Comparison of ENCODE assay signal across 9 cellular contexts in genomic region chr3:117526485-117527079, GRCh38.
DNase-seq lines count a peak whose midpoint lies in the region; ATAC-seq and TF ChIP-seq lines count a peak whose summit lies in the region.
"Had no signal": no experiment of that assay in that cellular context is flagged by ENCODE, and none has a peak within 500 bp of the region (broad histone marks: within the 10 kb centered on the region; RNA-seq: fewer than 3 reads in every experiment).

No MANE protein-coding gene starts in this region.

- H3K9me3 Mint-ChIP-seq in naive B cell: peaks cover 0 to 5% (median 2%) of the 10 kb centered on the region in 7 donors
- H3K9me3 Mint-ChIP-seq in activated T-helper 2 cell treated with anti-CD3 and anti-CD28 coated beads, Interferon-gamma antibody, Interleukin-2, Interleukin-4, amounts not matched to agents 10 μg/mL and 5 μg/mL and 100 μg/mL, durations not matched to agents 14 hours and 24 hours and 36 hours: peaks cover 5% of the 10 kb centered on the region

- ATAC-seq in GM18505 (IDR thresholded peaks at IDR 0.05; ENCODE audit: unreplicated experiment) (peak; percentile 62), naive B cell (ENCODE audit: low read depth in 2 of 2) (no peak), HG03460 (IDR thresholded peaks at IDR 0.05; ENCODE audit: unreplicated experiment) (no peak)

- no peak for TF ChIP-seq POLR2A in GM18505 (IDR thresholded peaks at IDR 0.05; ENCODE audit: borderline replicate concordance, extremely low read depth, insufficient read depth, insufficient read length)

- intact Hi-C loops in activated T-helper 2 cell treated with anti-CD3 and anti-CD28 coated beads, Interferon-gamma antibody, Interleukin-2, Interleukin-4, amounts not matched to agents 10 μg/mL and 5 μg/mL and 100 μg/mL, durations not matched to agents 14 hours and 24 hours and 36 hours (cut with micrococcal nuclease): loop anchor here (5.0 kb wide), 2 partner anchors 504 to 754 kb away; no protein-coding TSS in a partner anchor

- TF ChIP-seq CTCF in AG09309 (IDR thresholded peaks at IDR 0.05; ENCODE audit: control insufficient read depth, insufficient read depth, low read depth, low read length, missing control alignments): peak; percentile 36

- H3K27ac Mint-ChIP-seq in naive B cell: no peak overlapping the region
- H3K27ac Mint-ChIP-seq in activated T-helper 2 cell treated with anti-CD3 and anti-CD28 coated beads, Interferon-gamma antibody, Interleukin-2, Interleukin-4, amounts not matched to agents 10 μg/mL and 5 μg/mL and 100 μg/mL, durations not matched to agents 14 hours and 24 hours and 36 hours: no peak overlapping the region

- H3K4me3 Mint-ChIP-seq in naive B cell: no peak overlapping the region
- H3K4me3 Mint-ChIP-seq in activated T-helper 2 cell treated with anti-CD3 and anti-CD28 coated beads, Interferon-gamma antibody, Interleukin-2, Interleukin-4, amounts not matched to agents 10 μg/mL and 5 μg/mL and 100 μg/mL, durations not matched to agents 14 hours and 24 hours and 36 hours (ENCODE audit: low read depth): no peak overlapping the region
- H3K4me3 Mint-ChIP-seq: central memory CD8-positive, alpha-beta T cell had no signal

- H3K36me3 Mint-ChIP-seq in naive B cell: no peaks in the 10 kb centered on the region
- no peaks in the 10 kb centered on the region for H3K36me3 Mint-ChIP-seq in activated T-helper 2 cell treated with anti-CD3 and anti-CD28 coated beads, Interferon-gamma antibody, Interleukin-2, Interleukin-4, amounts not matched to agents 10 μg/mL and 5 μg/mL and 100 μg/mL, durations not matched to agents 14 hours and 24 hours and 36 hours (ENCODE audit: low read depth)

- H3K27me3 Mint-ChIP-seq in naive B cell: no peaks in the 10 kb centered on the region
- no peaks in the 10 kb centered on the region for H3K27me3 Mint-ChIP-seq in activated T-helper 2 cell treated with anti-CD3 and anti-CD28 coated beads, Interferon-gamma antibody, Interleukin-2, Interleukin-4, amounts not matched to agents 10 μg/mL and 5 μg/mL and 100 μg/mL, durations not matched to agents 14 hours and 24 hours and 36 hours (ENCODE audit: low read depth)
- H3K27me3 Mint-ChIP-seq: central memory CD8-positive, alpha-beta T cell had no signal

- H3K4me3 ChIP-seq in AG09309 (ENCODE audit: control insufficient read depth, low read depth, low read length): no peak overlapping the region

- no peaks in the 10 kb centered on the region for H3K4me1 Mint-ChIP-seq in naive B cell
- H3K4me1 Mint-ChIP-seq in activated T-helper 2 cell treated with anti-CD3 and anti-CD28 coated beads, Interferon-gamma antibody, Interleukin-2, Interleukin-4, amounts not matched to agents 10 μg/mL and 5 μg/mL and 100 μg/mL, durations not matched to agents 14 hours and 24 hours and 36 hours (ENCODE audit: low read depth): no peaks in the 10 kb centered on the region
- H3K4me1 Mint-ChIP-seq: central memory CD8-positive, alpha-beta T cell had no signal

- no peak for DNase-seq in AG09309 (ENCODE audit: low read depth)
- peak; percentile 18 for DNase-seq in NCI-H146 treated with DMSO at 0.1 percent for 48 hours (lab: John Stamatoyannopoulos, UW; ENCODE audit: unreplicated experiment)
- DNase-seq in dedifferentiated amniotic fluid mesenchymal stem cell (ENCODE audit: extremely low spot score): peak; percentile 68
- DNase-seq in naive B cell: peak; percentile 3
- no peak for DNase-seq in activated T-helper 2 cell treated with anti-CD3 and anti-CD28 coated beads, Interferon-gamma antibody, Interleukin-2, Interleukin-4, amounts not matched to agents 10 μg/mL and 5 μg/mL and 100 μg/mL, durations not matched to agents 14 hours and 24 hours and 36 hours (ENCODE audit: low spot score)
- no peak for DNase-seq in ecto neural progenitor cell (ENCODE audit: low spot score)

Comparison
In these comparisons a context has a peak if more than half of its experiments do, and no peak if none do; other contexts are left out.
1. DNase-seq: peak in NCI-H146 treated with DMSO at 0.1 percent for 48 hours (single experiment), dedifferentiated amniotic fluid mesenchymal stem cell (single experiment) and naive B cell (single experiment); none in AG09309 (single experiment), activated T-helper 2 cell treated with anti-CD3 and anti-CD28 coated beads, Interferon-gamma antibody, Interleukin-2, Interleukin-4, amounts not matched to agents 10 μg/mL and 5 μg/mL and 100 μg/mL, durations not matched to agents 14 hours and 24 hours and 36 hours (single experiment) and ecto neural progenitor cell (single experiment).